8 cellular contexts compared by ENCODE assay signal in genomic region chr14:101965796-101966718, GRCh38. TPM values are rescaled to one million over a fixed set of nuclear protein-coding genes. Genes with fewer than 3 reads are reported as not detected.
DNase-seq lines count a peak whose midpoint lies in the region; ATAC-seq and TF ChIP-seq lines count a peak whose summit lies in the region.

No MANE protein-coding gene starts in this region.

- H3K27ac ChIP-seq in GM23338 (ENCODE audit: low read depth) (0 out of 2 replicates have a peak overlapping the region, but pooled peaks have one; percentile 14), esophagus (ENCODE audit: low read depth in 2 of 2, low read length in 1 of 2) (peak overlapping the region; percentile 43 to 92), prostate gland (peak overlapping the region; percentile 90 to 96)

- no peaks in the 10 kb centered on the region for H3K9me3 Mint-ChIP-seq in GM23338

- H3K4me3 Mint-ChIP-seq in GM23338 = peak overlapping the region; percentile 91

- H3K27me3 Mint-ChIP-seq in GM23338 (ENCODE audit: insufficient read depth, low read depth, poor library complexity) = peaks cover 15% of the 10 kb centered on the region

- intact Hi-C loops in prostate gland (cut with DNase I) = loop anchor here (10.0 kb wide), 1 partner anchor 349 kb away; the partner anchor contains the start of gene ZNF839

- H3K4me2 ChIP-seq in GM23338 = peak overlapping the region; percentile 99

- H3K9me2 ChIP-seq in GM23338 (ENCODE audit: insufficient read depth) = no peaks in the 10 kb centered on the region

- H3F3A ChIP-seq in GM23338 (replicated peaks; ENCODE audit: low read depth) = no peaks in the 10 kb centered on the region

- peak overlapping the region; percentile 90; the same call in 1 of the 2 replicates for H3K27ac Mint-ChIP-seq in GM23338

- peak overlapping the region; percentile 97 for H3K4me3 ChIP-seq in GM23338
- peak overlapping the region in 1 of 2 donors; percentile 81 for H3K4me3 ChIP-seq in esophagus (ENCODE audit: low read depth in 1 of 2, low read length in 2 of 2)
- peak overlapping the region; percentile 95 to 97 for H3K4me3 ChIP-seq in prostate gland

- H2AFZ ChIP-seq in GM23338 = 0 out of 2 replicates have a peak overlapping the region, but pooled peaks have one; percentile 72

- no peak for TF ChIP-seq CTCF in GM23338 (conservative IDR thresholded peaks at IDR 0.05; ENCODE audit: low read depth in 2 of 2)
- no peak for TF ChIP-seq CTCF in prostate gland (IDR thresholded peaks at IDR 0.05)

- peaks cover 20% of the 10 kb centered on the region; the same call in 2 of the 3 replicates for H3K4me1 Mint-ChIP-seq in GM23338

- peaks cover 16% of the 10 kb centered on the region for H4K20me1 ChIP-seq in GM23338 (replicated peaks; ENCODE audit: insufficient read depth)

- WGBS in esophagus, 2 donors = 32 to 36% methylated on average over 5 of the region's 5 CpGs
- WGBS in prostate gland = 35% methylated on average over 5 of the region's 5 CpGs

- H3K36me3 ChIP-seq in GM23338 (ENCODE audit: insufficient read depth) (no peaks in the 10 kb centered on the region), esophagus (ENCODE audit: control insufficient read depth in 2 of 2, insufficient read depth in 2 of 2, low read length in 1 of 2) (peaks cover 0 to 2% of the 10 kb centered on the region in 2 donors), prostate gland (no peaks in the 10 kb centered on the region)

- H3K4me1 ChIP-seq in GM23338 (ENCODE audit: insufficient read depth) = peaks cover 12% of the 10 kb centered on the region
- H3K4me1 ChIP-seq in esophagus (ENCODE audit: control insufficient read depth in 2 of 2, insufficient read depth in 2 of 2, low read length in 1 of 2) = peaks cover 2 to 8% of the 10 kb centered on the region in 2 donors
- H3K4me1 ChIP-seq in prostate gland (replicated peaks) = no peaks in the 10 kb centered on the region

- DNase-seq in GM23338 (ENCODE audit: low spot score) = no peak
- DNase-seq in RKO (ENCODE audit: low spot score) = peak; percentile 70
- DNase-seq in prostate gland (ENCODE audit: low spot score) = no peak
- DNase-seq in NCI-H345 (lab: John Stamatoyannopoulos, UW) = no peak
- no peak for DNase-seq in DMS153 (lab: John Stamatoyannopoulos, UW)

- H3K9me3 ChIP-seq in esophagus (ENCODE audit: control insufficient read depth in 2 of 2, insufficient read depth in 1 of 2, low read depth in 1 of 2, low read length in 1 of 2) (no peaks in the 10 kb centered on the region), prostate gland (no peaks in the 10 kb centered on the region)

- peaks cover 14% of the 10 kb centered on the region for H3K36me3 Mint-ChIP-seq in GM23338 (ENCODE audit: low read depth)

- TF ChIP-seq POLR2A in prostate gland (IDR thresholded peaks at IDR 0.05) = no peak

- H3K27me3 ChIP-seq in GM23338 (ENCODE audit: insufficient read depth) (peaks cover 25% of the 10 kb centered on the region; the same call in 1 of the 2 replicates), esophagus (ENCODE audit: control insufficient read depth in 1 of 2, insufficient read depth in 2 of 2, low read length in 2 of 2) (no peaks in the 10 kb centered on the region), prostate gland (replicated peaks; ENCODE audit: insufficient read depth) (no peaks in the 10 kb centered on the region)

- no peak for ATAC-seq in GM23338
- ATAC-seq in GM19324 (IDR thresholded peaks at IDR 0.05; ENCODE audit: low FRiP score, unreplicated experiment) = no peak
- ATAC-seq in GM19035 (IDR thresholded peaks at IDR 0.05; ENCODE audit: unreplicated experiment) = no peak

- peaks cover 61% of the 10 kb centered on the region for H3K79me2 ChIP-seq in GM23338 (replicated peaks; ENCODE audit: insufficient read depth)

TF ChIP-seq in GM23338, 12 proteins besides CTCF, POLR2A, EP300 and RAD21:
- TF ChIP-seq CREB1 (CRISPR knock-in tag; IDR thresholded peaks at IDR 0.05; ENCODE audit: low read depth) (no peak), ETS1 (IDR thresholded peaks at IDR 0.05) (no peak), EZH2 (IDR thresholded peaks at IDR 0.05; ENCODE audit: low read depth, unreplicated experiment) (no peak), ZNF114 (CRISPR knock-in tag; IDR thresholded peaks at IDR 0.05) (no peak), POLR2AphosphoS5 (IDR thresholded peaks at IDR 0.05; ENCODE audit: low read depth) (no peak), NANOG (IDR thresholded peaks at IDR 0.05; ENCODE audit: borderline replicate concordance) (no peak), REST (IDR thresholded peaks at IDR 0.05; ENCODE audit: unreplicated experiment) (no peak)

RNA-seq across cellular contexts. Expression of gene DYNC1H1, which starts 1.7 kb away (rescaled TPM):
- total RNA-seq in GM23338 (2014; rRNA removed; shearing (Covaris generic)) = 604 and 635 TPM in 2 replicates
- 179 and 181 TPM in 2 replicates for polyA plus RNA-seq in GM23338 (2016; fragmentation: Nextera tagmentation; extraction: Ambion mirVana)
- polyA plus RNA-seq in esophagus = 100 to 1,000 TPM; 115 to 116 TPM
- 100 to 1,000 TPM; 366 to 616 TPM for total RNA-seq in prostate gland

Comparison
In these comparisons a context has a peak if more than half of its experiments do, and no peak if none do; other contexts are left out.
1. H3K27ac ChIP-seq: peak in every context shown above with its lines; median percentile 93 in prostate gland; 68 in esophagus; 14 in GM23338.